17 cellular contexts compared by ENCODE assay signal in genomic region chr14:85572845-85573244, GRCh38. TPM values are rescaled to one million over a fixed set of nuclear protein-coding genes. Genes with fewer than 3 reads are reported as not detected.
DNase-seq lines count a peak whose midpoint lies in the region; ATAC-seq and TF ChIP-seq lines count a peak whose summit lies in the region.
"Had no signal": no experiment of that assay in that cellular context is flagged by ENCODE, and none has a peak within 500 bp of the region (broad histone marks: within the 10 kb centered on the region; RNA-seq: fewer than 3 reads in every experiment).

No MANE protein-coding gene starts in this region.

- H4K20me1 ChIP-seq in OCI-LY7 (ENCODE audit: insufficient read depth, low read length), result no peaks in the 10 kb centered on the region

- CTCF ChIA-PET in OCI-LY7 (lab: Charles Lee; ENCODE audit: unreplicated experiment), result no interaction called here

- no TSS peak for BruUV-seq in OCI-LY7 (replicated peaks; lab: Mats Ljungman, UMichigan)

- H3K27me3 Mint-ChIP-seq in activated naive CD8-positive, alpha-beta T cell treated with anti-CD3 and anti-CD28 coated beads, Interleukin-2, amount 50 U/mL, for 24 hours, result peaks cover 1% of the 10 kb centered on the region
- H3K27me3 Mint-ChIP-seq in activated naive CD8-positive, alpha-beta T cell treated with anti-CD3 and anti-CD28 coated beads for 36 hours, result no peaks in the 10 kb centered on the region

- no peaks in the 10 kb centered on the region for H3K9me2 ChIP-seq in OCI-LY7 (ENCODE audit: insufficient read depth, low read length)

- no peak overlapping the region for H3K4me2 ChIP-seq in OCI-LY7 (ENCODE audit: low read length)
- H3K4me2 ChIP-seq: PC-9 had no signal

- TF ChIP-seq CTCF in foreskin keratinocyte (conservative IDR thresholded peaks at IDR 0.05) (no peak), OCI-LY7 (conservative IDR thresholded peaks at IDR 0.05; ENCODE audit: low read length) (no peak)

- H3K9me3 ChIP-seq in OCI-LY7 (ENCODE audit: low read length), result no peaks in the 10 kb centered on the region
- H3K9me3 ChIP-seq: BE2C, neutrophil, testis had no signal

- H2AFZ ChIP-seq in OCI-LY7 (ENCODE audit: low read length), result no peak overlapping the region
- H2AFZ ChIP-seq: PC-9 had no signal

- H3K79me2 ChIP-seq in OCI-LY7 (ENCODE audit: insufficient read depth, low read depth, low read length), result no peaks in the 10 kb centered on the region

- no peaks in the 10 kb centered on the region for H3K9me3 Mint-ChIP-seq in activated naive CD8-positive, alpha-beta T cell treated with anti-CD3 and anti-CD28 coated beads, Interleukin-2, amount 50 U/mL, for 24 hours
- H3K9me3 Mint-ChIP-seq in activated naive CD8-positive, alpha-beta T cell treated with anti-CD3 and anti-CD28 coated beads for 36 hours, result no peaks in the 10 kb centered on the region

- no peak for DNase-seq in activated naive CD8-positive, alpha-beta T cell treated with anti-CD3 and anti-CD28 coated beads, Interleukin-2, amount 50 U/mL, for 24 hours
- no peak for DNase-seq in activated naive CD8-positive, alpha-beta T cell treated with anti-CD3 and anti-CD28 coated beads for 36 hours
- DNase-seq in foreskin keratinocyte (peak; percentile 75 to 87), superior temporal gyrus (ENCODE audit: extremely low spot score) (peak; percentile 49), OCI-LY7 (ENCODE audit: low spot score) (no peak), COLO829 (ENCODE audit: low spot score) (no peak)
- DNase-seq: activated effector memory CD4-positive, alpha-beta T cell treated with anti-CD3 and anti-CD28 coated beads, Interleukin-2, amount 50 U/mL, for 16 hours; BE2C; effector CD4-positive, alpha-beta T cell; NCI-H2029 treated with DMSO at 0.1 percent for 48 hours; PC-9; stimulated activated CD4-positive, alpha-beta T cell treated with anti-CD3 and anti-CD28 coated beads, Interleukin-2, amount 100 ng/mL, for 48 hours; testis had no signal

- H3K36me3 ChIP-seq in OCI-LY7 (ENCODE audit: insufficient read depth, low read length), result no peaks in the 10 kb centered on the region
- H3K36me3 ChIP-seq: BE2C, neutrophil had no signal

- H3K4me1 ChIP-seq in foreskin keratinocyte, result peaks cover 26% of the 10 kb centered on the region
- H3K4me1 ChIP-seq in OCI-LY7 (ENCODE audit: insufficient read depth, low read length, poor library complexity, severe bottlenecking), result no peaks in the 10 kb centered on the region
- H3K4me1 ChIP-seq: BE2C had no signal

- no peak overlapping the region for H3K4me3 Mint-ChIP-seq in activated naive CD8-positive, alpha-beta T cell treated with anti-CD3 and anti-CD28 coated beads, Interleukin-2, amount 50 U/mL, for 24 hours
- H3K4me3 Mint-ChIP-seq in activated naive CD8-positive, alpha-beta T cell treated with anti-CD3 and anti-CD28 coated beads for 36 hours, result no peak overlapping the region

- ATAC-seq in activated naive CD8-positive, alpha-beta T cell treated with anti-CD3 and anti-CD28 coated beads, Interleukin-2, amount 50 U/mL, for 24 hours, result peak; percentile 43
- ATAC-seq in SK-N-SH treated with all-trans-retinoic acid at 6 μM for 48 hours (peak; percentile 68), foreskin keratinocyte (peak; percentile 98), HG03432 (IDR thresholded peaks at IDR 0.05; ENCODE audit: unreplicated experiment) (no peak)

- intact Hi-C loops in OCI-LY7 (cut with micrococcal nuclease; ENCODE audit: unreplicated experiment), result no loop called here

- no peaks in the 10 kb centered on the region for H3K36me3 Mint-ChIP-seq in activated naive CD8-positive, alpha-beta T cell treated with anti-CD3 and anti-CD28 coated beads, Interleukin-2, amount 50 U/mL, for 24 hours (ENCODE audit: low read depth)
- H3K36me3 Mint-ChIP-seq in activated naive CD8-positive, alpha-beta T cell treated with anti-CD3 and anti-CD28 coated beads for 36 hours, result no peaks in the 10 kb centered on the region

- POLR2A ChIA-PET in OCI-LY7 (lab: Charles Lee), result no interaction called here

- H3K27ac Mint-ChIP-seq in activated naive CD8-positive, alpha-beta T cell treated with anti-CD3 and anti-CD28 coated beads, Interleukin-2, amount 50 U/mL, for 24 hours, result no peak overlapping the region
- H3K27ac Mint-ChIP-seq in activated naive CD8-positive, alpha-beta T cell treated with anti-CD3 and anti-CD28 coated beads for 36 hours, result no peak overlapping the region

- H3K27ac ChIP-seq in foreskin keratinocyte, result peak overlapping the region; percentile 54
- H3K27ac ChIP-seq in OCI-LY7 (ENCODE audit: low read depth, low read length, poor library complexity, severe bottlenecking), result no peak overlapping the region
- H3K27ac ChIP-seq: neutrophil, PC-9, testis, VCaP had no signal

- H3K4me3 ChIP-seq in OCI-LY7 (ENCODE audit: low read depth, low read length, poor library complexity, severe bottlenecking), result no peak overlapping the region
- H3K4me3 ChIP-seq: PC-9, testis had no signal

- H3K4me1 Mint-ChIP-seq in activated naive CD8-positive, alpha-beta T cell treated with anti-CD3 and anti-CD28 coated beads, Interleukin-2, amount 50 U/mL, for 24 hours, result no peaks in the 10 kb centered on the region
- no peaks in the 10 kb centered on the region for H3K4me1 Mint-ChIP-seq in activated naive CD8-positive, alpha-beta T cell treated with anti-CD3 and anti-CD28 coated beads for 36 hours

- H3K27me3 ChIP-seq in foreskin keratinocyte, result no peaks in the 10 kb centered on the region
- H3K27me3 ChIP-seq: BE2C, neutrophil, testis had no signal

TF ChIP-seq in SK-N-SH treated with all-trans-retinoic acid at 6 μM for 48 hours, 23 proteins besides CTCF, POLR2A, EP300 and RAD21:
- no peak for TF ChIP-seq ISL1 (CRISPR knock-in tag; IDR thresholded peaks at IDR 0.05)
- no peak for TF ChIP-seq CSRNP3 (CRISPR knock-in tag; IDR thresholded peaks at IDR 0.05)
- TF ChIP-seq SNAI2 (CRISPR knock-in tag; IDR thresholded peaks at IDR 0.05), result no peak
- no peak for TF ChIP-seq TOX (CRISPR knock-in tag; IDR thresholded peaks at IDR 0.05; ENCODE audit: borderline replicate concordance)
- TF ChIP-seq RARB (CRISPR knock-in tag; IDR thresholded peaks at IDR 0.05), result no peak
- no peak for TF ChIP-seq BACH2 (CRISPR knock-in tag; IDR thresholded peaks at IDR 0.05; ENCODE audit: borderline replicate concordance)
- TF ChIP-seq ZNF8 (CRISPR knock-in tag; IDR thresholded peaks at IDR 0.05), result no peak
- TF ChIP-seq ZNF565 (CRISPR knock-in tag; conservative IDR thresholded peaks at IDR 0.05; ENCODE audit: low read depth), result no peak
- no peak for TF ChIP-seq ZNF70 (CRISPR knock-in tag; IDR thresholded peaks at IDR 0.05)

RNA-seq across cellular contexts. Expression of gene FLRT2, which starts 42.9 kb away (rescaled TPM):
- not detected for total RNA-seq in activated naive CD8-positive, alpha-beta T cell treated with anti-CD3 and anti-CD28 coated beads for 36 hours
- 52.5 and 111 TPM in 2 replicates for total RNA-seq in foreskin keratinocyte
- 11.9 and 22.2 TPM in 2 replicates for polyA plus RNA-seq in foreskin keratinocyte
- not detected in 2 replicates for total RNA-seq in OCI-LY7 (2014; rRNA removed; shearing (Covaris generic))
- not detected in 2 replicates for total RNA-seq in OCI-LY7 (2022)

Comparison
In these comparisons a context has a peak if more than half of its experiments do, and no peak if none do; other contexts are left out.
1. DNase-seq: peak in foreskin keratinocyte (2 of 2) and superior temporal gyrus (single experiment); none in activated naive CD8-positive, alpha-beta T cell treated with anti-CD3 and anti-CD28 coated beads, Interleukin-2, amount 50 U/mL, for 24 hours (single experiment), activated naive CD8-positive, alpha-beta T cell treated with anti-CD3 and anti-CD28 coated beads for 36 hours (single experiment), OCI-LY7 (single experiment) and COLO829 (single experiment).
2. RNA of gene FLRT2, which starts 42.9 kb away (total RNA-seq): 52.5 to 111 TPM in foreskin keratinocyte; not detected in activated naive CD8-positive, alpha-beta T cell treated with anti-CD3 and anti-CD28 coated beads for 36 hours and not detected in OCI-LY7; every median in the first group is over 10 times any median in the second.